Comparison of ENCODE assay signal across 28 cellular contexts in the genomic region with DNA sequence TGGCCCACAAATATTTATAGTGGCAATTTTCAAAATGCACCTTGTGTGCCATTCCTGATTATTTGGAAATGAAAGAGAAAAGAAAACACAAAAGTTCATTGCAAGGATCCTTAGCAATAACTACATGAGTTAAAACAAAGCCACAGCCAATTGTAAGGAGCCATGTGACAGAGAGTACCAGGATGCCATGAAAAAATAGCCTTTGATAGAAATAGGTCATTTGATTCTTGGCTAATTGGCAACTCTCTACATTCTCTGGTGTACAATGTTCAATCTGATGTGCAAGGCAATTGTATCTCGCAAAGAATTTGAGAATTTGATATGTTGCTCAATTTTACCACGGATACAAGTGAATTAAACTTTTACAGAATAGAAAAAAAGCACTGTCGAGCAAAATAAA.
"Had no signal": no experiment of that assay in that cellular context is flagged by ENCODE, and none has a peak within 500 bp of the region (broad histone marks: within the 10 kb centered on the region; RNA-seq: fewer than 3 reads in every experiment).

No MANE protein-coding gene starts in this region.

- H3K27me3 Mint-ChIP-seq: activated CD4-positive, alpha-beta memory T cell treated with anti-CD3 and anti-CD28 coated beads for 36 hours; activated CD4-positive, alpha-beta T cell treated with anti-CD3 and anti-CD28 coated beads for 36 hours; activated CD8-positive, alpha-beta memory T cell treated with anti-CD3 and anti-CD28 coated beads, Interleukin-2, amount 10 ng/mL, durations not matched to agents 7 days and 5 days; activated naive CD8-positive, alpha-beta T cell; activated T-helper 17 cell treated with anti-CD3 and anti-CD28 coated beads, Interleukin-2, amount 50 U/mL, for 72 hours; T-helper 17 cell had no signal

- H3K4me3 Mint-ChIP-seq: activated CD4-positive, alpha-beta memory T cell treated with anti-CD3 and anti-CD28 coated beads for 36 hours; activated CD4-positive, alpha-beta T cell treated with anti-CD3 and anti-CD28 coated beads for 36 hours; activated CD4-positive, alpha-beta T cell treated with anti-CD3 and anti-CD28 coated beads, Interleukin-2, amount 10 ng/mL, durations not matched to agents 24 days and 14 days; activated CD8-positive, alpha-beta memory T cell treated with anti-CD3 and anti-CD28 coated beads, Interleukin-2, amount 10 ng/mL, durations not matched to agents 7 days and 5 days; activated CD8-positive, alpha-beta T cell treated with anti-CD3 and anti-CD28 coated beads, Interleukin-2, amount 10 ng/mL, durations not matched to agents 7 days and 5 days; activated naive CD8-positive, alpha-beta T cell; activated T-helper 17 cell treated with anti-CD3 and anti-CD28 coated beads, Interleukin-2, amount 50 U/mL, for 72 hours; T-helper 17 cell; T-helper 2 cell treated with Interferon-gamma antibody and Interleukin-4, amounts not matched to agents 5 μg/mL and 100 μg/mL, for 36 hours had no signal

- DNase-seq: activated CD4-positive, alpha-beta memory T cell treated with anti-CD3 and anti-CD28 coated beads for 36 hours; activated CD4-positive, alpha-beta T cell treated with anti-CD3 and anti-CD28 coated beads for 36 hours; activated CD4-positive, alpha-beta T cell treated with anti-CD3 and anti-CD28 coated beads, Interleukin-2, amount 10 ng/mL, durations not matched to agents 24 days and 14 days; activated CD4-positive, CD25-positive, alpha-beta regulatory T cell; activated CD4-positive, CD25-positive, alpha-beta regulatory T cell treated with anti-CD3 and anti-CD28 coated beads, Interleukin-2, amount 50 U/mL, for 72 hours; activated CD8-positive, alpha-beta memory T cell treated with anti-CD3 and anti-CD28 coated beads, Interleukin-2, amount 10 ng/mL, durations not matched to agents 7 days and 5 days; activated CD8-positive, alpha-beta memory T cell treated with anti-CD3 and anti-CD28 coated beads, Interleukin-2, amount 50 U/mL, for 4 hours; activated CD8-positive, alpha-beta T cell treated with anti-CD3 and anti-CD28 coated beads, Interleukin-2, amount 10 ng/mL, durations not matched to agents 7 days and 5 days; activated effector memory CD4-positive, alpha-beta T cell treated with Interleukin-2 at 50 U/mL for 16 hours; activated gamma-delta T cell treated with Interleukin-2 at 50 U/mL for 16 hours; activated naive CD4-positive, alpha-beta T cell treated with anti-CD3 and anti-CD28 coated beads, Interleukin-2, amount 50 U/mL, for 16 hours; activated naive CD4-positive, alpha-beta T cell treated with Interleukin-2 at 50 U/mL for 16 hours; activated T-cell treated with anti-CD3 and anti-CD28 coated beads, Interleukin-2, amount 50 U/mL, for 1 hour; amniotic stem cell; anterior cingulate cortex; brain microvascular endothelial cell; caudate nucleus; cerebellar nuclear complex; colonic mucosa; effector CD8-positive, alpha-beta T cell; esophagus squamous epithelium; foreskin melanocyte; T-helper 1 cell; T-helper 17 cell; T1000 had no signal

- H3K9me3 Mint-ChIP-seq: activated CD4-positive, alpha-beta memory T cell treated with anti-CD3 and anti-CD28 coated beads for 36 hours; activated CD4-positive, alpha-beta T cell treated with anti-CD3 and anti-CD28 coated beads, Interleukin-2, amount 10 ng/mL, durations not matched to agents 24 days and 14 days; activated T-helper 17 cell treated with anti-CD3 and anti-CD28 coated beads, Interleukin-2, amount 50 U/mL, for 72 hours; T-helper 2 cell treated with Interferon-gamma antibody and Interleukin-4, amounts not matched to agents 5 μg/mL and 100 μg/mL, for 36 hours had no signal

- H3K9me3 ChIP-seq: colonic mucosa, esophagus squamous epithelium had no signal

- H3K36me3 ChIP-seq: brain microvascular endothelial cell, colonic mucosa had no signal

- ATAC-seq: activated CD4-positive, alpha-beta T cell treated with anti-CD3 and anti-CD28 coated beads for 36 hours; activated CD8-positive, alpha-beta memory T cell treated with anti-CD3 and anti-CD28 coated beads, Interleukin-2, amount 10 ng/mL, durations not matched to agents 7 days and 5 days; activated CD8-positive, alpha-beta T cell treated with anti-CD3 and anti-CD28 coated beads, Interleukin-2, amount 10 ng/mL, durations not matched to agents 7 days and 5 days; activated T-helper 17 cell treated with anti-CD3 and anti-CD28 coated beads, Interleukin-2, amount 50 U/mL, for 72 hours; T-helper 17 cell had no signal

- H3K27ac Mint-ChIP-seq: activated CD4-positive, alpha-beta memory T cell treated with anti-CD3 and anti-CD28 coated beads for 36 hours; activated CD4-positive, alpha-beta T cell treated with anti-CD3 and anti-CD28 coated beads for 36 hours; activated CD4-positive, alpha-beta T cell treated with anti-CD3 and anti-CD28 coated beads, Interleukin-2, amount 10 ng/mL, durations not matched to agents 24 days and 14 days; activated CD8-positive, alpha-beta memory T cell treated with anti-CD3 and anti-CD28 coated beads, Interleukin-2, amount 10 ng/mL, durations not matched to agents 7 days and 5 days; activated CD8-positive, alpha-beta T cell treated with anti-CD3 and anti-CD28 coated beads, Interleukin-2, amount 10 ng/mL, durations not matched to agents 7 days and 5 days; activated naive CD8-positive, alpha-beta T cell; activated T-helper 17 cell treated with anti-CD3 and anti-CD28 coated beads, Interleukin-2, amount 50 U/mL, for 72 hours; T-helper 17 cell; T-helper 2 cell treated with Interferon-gamma antibody and Interleukin-4, amounts not matched to agents 5 μg/mL and 100 μg/mL, for 36 hours had no signal

- H3K4me1 ChIP-seq: colonic mucosa had no signal

- H3K4me1 Mint-ChIP-seq: activated T-helper 17 cell treated with anti-CD3 and anti-CD28 coated beads, Interleukin-2, amount 50 U/mL, for 72 hours had no signal

- H3K4me3 ChIP-seq: colonic mucosa, esophagus squamous epithelium had no signal

- H3K27ac ChIP-seq: brain microvascular endothelial cell, colonic mucosa, esophagus squamous epithelium had no signal

- H3K27me3 ChIP-seq: brain microvascular endothelial cell, colonic mucosa, esophagus squamous epithelium had no signal
